ENCODE assay signal across 1 cellular context in the genomic region with DNA sequence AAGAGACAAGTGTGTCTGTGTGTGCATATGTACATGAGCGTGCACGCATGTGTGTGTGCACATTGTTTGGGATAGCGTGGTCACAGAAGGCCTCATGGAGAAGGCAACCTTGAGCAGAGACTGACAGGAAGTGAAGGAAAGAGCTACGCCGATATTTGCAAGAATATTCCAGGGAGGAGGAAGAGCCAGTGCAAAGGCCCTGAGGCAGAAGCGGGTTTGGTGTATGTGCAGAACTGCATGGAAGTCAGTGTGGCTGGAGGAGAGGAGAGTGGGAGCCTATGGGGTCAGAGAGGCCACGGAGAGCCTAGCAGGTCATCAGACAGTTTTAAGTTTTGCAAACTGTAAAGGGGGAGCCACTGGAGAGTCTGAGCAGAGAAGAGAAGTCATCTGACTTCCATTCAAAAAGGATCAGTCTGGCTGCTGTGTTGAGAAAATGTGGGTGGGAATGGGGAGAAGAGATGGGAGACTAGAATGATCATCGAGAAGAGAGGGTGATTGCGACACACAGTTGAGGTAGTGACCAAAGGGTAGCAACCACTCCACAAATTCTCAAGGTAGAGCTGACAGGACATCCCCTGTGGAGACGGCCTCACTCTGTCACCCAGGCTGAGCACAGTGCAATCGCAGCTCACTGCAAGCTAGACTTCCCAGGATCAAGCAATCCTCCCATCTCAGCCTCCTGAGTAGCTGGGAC.
TF ChIP-seq lines count a peak whose summit lies in the region.

No MANE protein-coding gene starts in this region.

TF ChIP-seq in HepG2, 621 proteins besides CTCF, POLR2A, EP300 and RAD21:
- TF ChIP-seq CEBPB (IDR thresholded peaks at IDR 0.05; ENCODE audit: borderline replicate concordance, low read depth, low read length), result peak; percentile 91
- no peak for TF ChIP-seq ZNF230 (CRISPR knock-in tag; IDR thresholded peaks at IDR 0.05)
- peak; percentile 31; the same call in 1 of the 2 replicates for TF ChIP-seq CEBPG (CRISPR knock-in tag; IDR thresholded peaks at IDR 0.05)
- TF ChIP-seq ZNF274 (CRISPR knock-in tag; IDR thresholded peaks at IDR 0.05), result no peak
- TF ChIP-seq ZNF235 (CRISPR knock-in tag; IDR thresholded peaks at IDR 0.05; ENCODE audit: borderline replicate concordance), result no peak
- no peak for TF ChIP-seq ATAD3A (CRISPR knock-in tag; IDR thresholded peaks at IDR 0.05)
- TF ChIP-seq ZNF75D (CRISPR knock-in tag; IDR thresholded peaks at IDR 0.05; ENCODE audit: borderline replicate concordance), result no peak
- no peak for TF ChIP-seq ATF7-NPFF (CRISPR knock-in tag; IDR thresholded peaks at IDR 0.05; ENCODE audit: low read depth)
